In the genomic region with DNA sequence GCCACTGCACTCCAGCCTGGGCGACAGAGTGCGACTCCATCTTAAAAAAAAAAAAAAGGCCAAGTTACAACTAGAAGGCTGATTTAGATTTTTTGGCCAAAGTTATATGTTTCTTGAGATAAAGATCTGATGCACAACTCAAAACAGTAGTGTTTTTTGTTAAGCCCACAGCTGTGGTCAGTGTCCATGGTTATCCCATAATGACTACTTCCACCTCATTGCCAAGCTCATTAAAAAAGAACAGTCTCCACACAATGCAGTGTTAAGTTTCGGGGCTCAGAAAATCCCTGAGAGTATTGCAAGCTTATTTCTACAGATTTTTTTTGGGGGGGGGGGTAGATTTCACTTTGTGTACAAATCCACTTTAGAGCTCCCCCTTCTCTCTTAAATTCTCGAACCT, we compare ENCODE assay signal across 28 cellular contexts.
"Had no signal": no experiment of that assay in that cellular context is flagged by ENCODE, and none has a peak within 500 bp of the region (broad histone marks: within the 10 kb centered on the region; RNA-seq: fewer than 3 reads in every experiment).

No MANE protein-coding gene starts in this region.

- H3K4me2 ChIP-seq: KMS-11 had no signal

- H3K27me3 ChIP-seq: ascending aorta, brain microvascular endothelial cell, MG63, Peyer's patch had no signal

- H3K4me1 ChIP-seq: ascending aorta had no signal

- H3K9me3 ChIP-seq: ascending aorta, MG63, Peyer's patch had no signal

- FAIRE-seq: colon, TTC549 had no signal

- H3K27ac ChIP-seq: ascending aorta, brain microvascular endothelial cell, cardiac muscle cell, KMS-11, Peyer's patch had no signal

- H3K9ac ChIP-seq: KMS-11 had no signal

- DNase-seq: activated B cell treated with CpG ODN at 0.5 μM for 24 hours; activated CD4-positive, alpha-beta T cell treated with anti-CD3 and anti-CD28 coated beads for 1 hour; activated CD4-positive, alpha-beta T cell treated with anti-CD3 and anti-CD28 coated beads, Interleukin-2, amount 10 ng/mL, durations not matched to agents 24 days and 14 days; activated CD4-positive, alpha-beta T cell treated with anti-CD3 and anti-CD28 coated beads, Interleukin-2, amount 50 U/mL, for 48 hours; activated CD8-positive, alpha-beta memory T cell treated with anti-CD3 and anti-CD28 coated beads, Interleukin-2, amount 10 ng/mL, durations not matched to agents 7 days and 5 days; activated naive CD4-positive, alpha-beta T cell treated with anti-CD3 and anti-CD28 coated beads, Interleukin-2, amount 50 U/mL, for 16 hours; activated T-cell treated with anti-CD3 and anti-CD28 coated beads, Interleukin-2, amount 50 U/mL, for 4 hours; amniotic stem cell; brain microvascular endothelial cell; cerebellar nuclear complex; MG63; MV-4-11; NCI-H1092 treated with DMSO at 0.1 percent for 48 hours; NCI-H1417 treated with DMSO at 0.1 percent for 48 hours; NCI-H1694 treated with DMSO at 0.1 percent for 48 hours; NCI-H2081 treated with DMSO at 0.1 percent for 48 hours; NCI-H446; NCI-H524; NCI-H748 treated with DMSO at 0.1 percent for 48 hours; Peyer's patch; SHP77; T-cell; T1000 had no signal

- H3K4me3 ChIP-seq: ascending aorta, cardiac muscle cell, MG63, Peyer's patch had no signal

- ATAC-seq: activated CD8-positive, alpha-beta memory T cell treated with anti-CD3 and anti-CD28 coated beads, Interleukin-2, amount 10 ng/mL, durations not matched to agents 7 days and 5 days; activated T-cell treated with anti-CD3 and anti-CD28 coated beads, Interleukin-2, amount 50 U/mL, for 4 hours; T-cell had no signal

- H3K36me3 ChIP-seq: ascending aorta, brain microvascular endothelial cell, cardiac muscle cell, MG63, Peyer's patch had no signal
